In genomic region chr7:144133307-144133706, GRCh38 we compare ENCODE assay signal across 35 cellular contexts. TPM values are rescaled to one million over a fixed set of nuclear protein-coding genes. Genes with fewer than 3 reads are reported as not detected.
"Had no signal": no experiment of that assay in that cellular context is flagged by ENCODE, and none has a peak within 500 bp of the region (broad histone marks: within the 10 kb centered on the region; RNA-seq: fewer than 3 reads in every experiment).

No MANE protein-coding gene starts in this region.

- H3K27ac ChIP-seq: brain microvascular endothelial cell, epithelial cell of prostate, esophagus squamous epithelium, WERI-Rb-1 had no signal

- FAIRE-seq: astrocyte, bronchial epithelial cell, endometrium, endothelial cell of umbilical vein had no signal

- DNase-seq: activated B cell treated with CpG ODN at 0.5 μM for 24 hours; activated CD4-positive, alpha-beta T cell treated with anti-CD3 and anti-CD28 coated beads for 48 hours; activated CD4-positive, alpha-beta T cell treated with anti-CD3 and anti-CD28 coated beads, Interleukin-2, amount 50 U/mL, for 1 hour; activated CD4-positive, alpha-beta T cell treated with anti-CD3 and anti-CD28 coated beads, Interleukin-2, amount 50 U/mL, for 48 hours; activated CD8-positive, alpha-beta memory T cell treated with anti-CD3 and anti-CD28 coated beads for 24 hours; activated CD8-positive, alpha-beta T cell treated with anti-CD3 and anti-CD28 coated beads for 36 hours; activated effector memory CD4-positive, alpha-beta T cell treated with Interleukin-2 at 50 U/mL for 16 hours; activated gamma-delta T cell treated with Interleukin-2 at 50 U/mL for 16 hours; activated naive CD4-positive, alpha-beta T cell treated with anti-CD3 and anti-CD28 coated beads, Interleukin-2, amount 50 U/mL, for 16 hours; activated naive CD4-positive, alpha-beta T cell treated with Interleukin-2 at 50 U/mL for 16 hours; activated T-cell treated with anti-CD3 and anti-CD28 coated beads, Interleukin-2, amount 50 U/mL, for 4 hours; amniotic stem cell; anterior cingulate cortex; brain microvascular endothelial cell; cortex of kidney; dermis blood vessel endothelial cell; effector CD8-positive, alpha-beta T cell; esophagus squamous epithelium; foreskin melanocyte; head of caudate nucleus; T-helper 1 cell; T-helper 17 cell; T1000; WERI-Rb-1 had no signal

- ATAC-seq: activated CD4-positive, CD25-positive, alpha-beta regulatory T cell treated with anti-CD3 and anti-CD28 coated beads, Interleukin-2, amount 50 U/mL, for 24 hours; activated CD8-positive, alpha-beta T cell treated with anti-CD3 and anti-CD28 coated beads for 36 hours; activated T-cell treated with anti-CD3 and anti-CD28 coated beads, Interleukin-2, amount 50 U/mL, for 4 hours; activated T-helper 17 cell treated with anti-CD3 and anti-CD28 coated beads, Interleukin-2, amount 50 U/mL, for 72 hours; T-helper 17 cell had no signal

RNA-seq across cellular contexts. Expression of gene OR2A14, which starts 10.3 kb away (rescaled TPM):
- total RNA-seq: activated B cell treated with CpG ODN at 0.5 μM for 24 hours; activated CD8-positive, alpha-beta T cell treated with anti-CD3 and anti-CD28 coated beads for 36 hours; activated T-cell treated with anti-CD3 and anti-CD28 coated beads, Interleukin-2, amount 50 U/mL, for 4 hours; activated T-helper 17 cell treated with anti-CD3 and anti-CD28 coated beads, Interleukin-2, amount 50 U/mL, for 72 hours; astrocyte; bronchial epithelial cell; cardiac septum; cerebellum; dermis blood vessel endothelial cell; endothelial cell of umbilical vein; esophagus squamous epithelium; fibroblast of lung; fibroblast of villous mesenchyme; T-helper 17 cell had no signal

RNA-seq across cellular contexts. Expression of gene OR2A2, which starts 23.9 kb away (rescaled TPM):
- total RNA-seq: activated B cell treated with CpG ODN at 0.5 μM for 24 hours; activated CD8-positive, alpha-beta T cell treated with anti-CD3 and anti-CD28 coated beads for 36 hours; activated T-cell treated with anti-CD3 and anti-CD28 coated beads, Interleukin-2, amount 50 U/mL, for 4 hours; activated T-helper 17 cell treated with anti-CD3 and anti-CD28 coated beads, Interleukin-2, amount 50 U/mL, for 72 hours; astrocyte; bronchial epithelial cell; cardiac septum; cerebellum; dermis blood vessel endothelial cell; endothelial cell of umbilical vein; esophagus squamous epithelium; fibroblast of lung; fibroblast of villous mesenchyme; T-helper 17 cell had no signal

RNA-seq across cellular contexts. Expression of gene OR2A12, which starts 47.2 kb away (rescaled TPM):
- total RNA-seq: activated B cell treated with CpG ODN at 0.5 μM for 24 hours; activated CD8-positive, alpha-beta T cell treated with anti-CD3 and anti-CD28 coated beads for 36 hours; activated T-cell treated with anti-CD3 and anti-CD28 coated beads, Interleukin-2, amount 50 U/mL, for 4 hours; activated T-helper 17 cell treated with anti-CD3 and anti-CD28 coated beads, Interleukin-2, amount 50 U/mL, for 72 hours; astrocyte; bronchial epithelial cell; cardiac septum; cerebellum; dermis blood vessel endothelial cell; endothelial cell of umbilical vein; esophagus squamous epithelium; fibroblast of lung; fibroblast of villous mesenchyme; T-helper 17 cell had no signal

RNA-seq across cellular contexts. Expression of gene CTAGE4, which starts 50.0 kb away (rescaled TPM):
- total RNA-seq: activated B cell treated with CpG ODN at 0.5 μM for 24 hours, endothelial cell of umbilical vein had no signal
